ENCODE assay signal across 23 cellular contexts in genomic region chr9:99373912-99374311, GRCh38.
DNase-seq lines count a peak whose midpoint lies in the region; ATAC-seq lines count a peak whose summit lies in the region.
"Had no signal": no experiment of that assay in that cellular context is flagged by ENCODE, and none has a peak within 500 bp of the region (broad histone marks: within the 10 kb centered on the region; RNA-seq: fewer than 3 reads in every experiment).

No MANE protein-coding gene starts in this region.

- no peak for ATAC-seq in GM21381 (IDR thresholded peaks at IDR 0.05; ENCODE audit: unreplicated experiment)
- ATAC-seq: left lobe of liver had no signal

- DNase-seq in Ammon's horn (ENCODE audit: low spot score) = peak; percentile 71
- peak; percentile 16 for DNase-seq in M059J (ENCODE audit: low read depth)
- DNase-seq in RPMI8226 = peak; percentile 22
- DNase-seq in midbrain (lab: John Stamatoyannopoulos, UW) = peak; percentile 12
- DNase-seq in NCI-H187 (lab: John Stamatoyannopoulos, UW) = no peak
- DNase-seq in activated T-cell treated with anti-CD3 and anti-CD28 coated beads, Interleukin-2, amount 50 U/mL, for 1 hour = no peak
- DNase-seq: activated CD4-positive, alpha-beta T cell treated with anti-CD3 and anti-CD28 coated beads, Interleukin-2, amount 50 U/mL, for 4 hours; activated CD4-positive, CD25-positive, alpha-beta regulatory T cell; activated naive CD4-positive, alpha-beta T cell treated with anti-CD3 and anti-CD28 coated beads for 36 hours; adrenal gland; brain microvascular endothelial cell; colonic mucosa; DMS79 treated with DMSO at 0.1 percent for 48 hours; esophagus squamous epithelium; HCEC 1CT; mesenchymal stem cell; naive B cell; NCI-H1092; NCI-H774; stomach; T-helper 1 cell had no signal

Comparison
In these comparisons a context has a peak if more than half of its experiments do, and no peak if none do; other contexts are left out.
1. DNase-seq: peak in Ammon's horn (single experiment), M059J (single experiment), RPMI8226 (single experiment) and midbrain (single experiment); none in NCI-H187 (0 of 2) and activated T-cell treated with anti-CD3 and anti-CD28 coated beads, Interleukin-2, amount 50 U/mL, for 1 hour (single experiment).